ENCODE assay signal across 1 cellular context in the genomic region with DNA sequence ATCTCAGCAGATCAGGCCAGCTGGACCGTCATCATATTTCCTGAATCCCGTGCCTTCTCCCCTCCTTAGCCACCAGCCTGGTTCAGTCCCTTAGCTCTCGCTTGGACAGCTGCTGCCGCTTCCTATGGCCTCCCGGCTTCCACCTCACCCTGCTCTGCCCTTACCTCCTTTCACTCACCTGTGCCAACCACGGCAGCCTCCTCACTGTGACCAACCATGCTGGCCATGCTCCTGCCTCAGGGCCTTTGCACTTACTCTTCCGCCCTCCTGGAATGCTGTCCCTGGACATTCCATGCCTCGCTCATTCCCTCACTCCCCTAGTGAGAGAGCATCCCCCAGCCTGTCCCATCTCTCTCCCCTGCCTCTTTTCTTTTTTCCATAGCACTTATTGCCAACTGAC.
TF ChIP-seq lines count a peak whose summit lies in the region.

No MANE protein-coding gene starts in this region.

TF ChIP-seq in H1, 55 proteins besides CTCF, POLR2A, EP300 and RAD21:
- TF ChIP-seq KDM1A (IDR thresholded peaks at IDR 0.05; ENCODE audit: borderline replicate concordance, low read length) (peak; percentile 85), YY1 (IDR thresholded peaks at IDR 0.05; ENCODE audit: low read depth, low read length) (no peak), SIX5 (IDR thresholded peaks at IDR 0.05; ENCODE audit: low read depth, low read length) (no peak)
- TF ChIP-seq, protein P1, sequence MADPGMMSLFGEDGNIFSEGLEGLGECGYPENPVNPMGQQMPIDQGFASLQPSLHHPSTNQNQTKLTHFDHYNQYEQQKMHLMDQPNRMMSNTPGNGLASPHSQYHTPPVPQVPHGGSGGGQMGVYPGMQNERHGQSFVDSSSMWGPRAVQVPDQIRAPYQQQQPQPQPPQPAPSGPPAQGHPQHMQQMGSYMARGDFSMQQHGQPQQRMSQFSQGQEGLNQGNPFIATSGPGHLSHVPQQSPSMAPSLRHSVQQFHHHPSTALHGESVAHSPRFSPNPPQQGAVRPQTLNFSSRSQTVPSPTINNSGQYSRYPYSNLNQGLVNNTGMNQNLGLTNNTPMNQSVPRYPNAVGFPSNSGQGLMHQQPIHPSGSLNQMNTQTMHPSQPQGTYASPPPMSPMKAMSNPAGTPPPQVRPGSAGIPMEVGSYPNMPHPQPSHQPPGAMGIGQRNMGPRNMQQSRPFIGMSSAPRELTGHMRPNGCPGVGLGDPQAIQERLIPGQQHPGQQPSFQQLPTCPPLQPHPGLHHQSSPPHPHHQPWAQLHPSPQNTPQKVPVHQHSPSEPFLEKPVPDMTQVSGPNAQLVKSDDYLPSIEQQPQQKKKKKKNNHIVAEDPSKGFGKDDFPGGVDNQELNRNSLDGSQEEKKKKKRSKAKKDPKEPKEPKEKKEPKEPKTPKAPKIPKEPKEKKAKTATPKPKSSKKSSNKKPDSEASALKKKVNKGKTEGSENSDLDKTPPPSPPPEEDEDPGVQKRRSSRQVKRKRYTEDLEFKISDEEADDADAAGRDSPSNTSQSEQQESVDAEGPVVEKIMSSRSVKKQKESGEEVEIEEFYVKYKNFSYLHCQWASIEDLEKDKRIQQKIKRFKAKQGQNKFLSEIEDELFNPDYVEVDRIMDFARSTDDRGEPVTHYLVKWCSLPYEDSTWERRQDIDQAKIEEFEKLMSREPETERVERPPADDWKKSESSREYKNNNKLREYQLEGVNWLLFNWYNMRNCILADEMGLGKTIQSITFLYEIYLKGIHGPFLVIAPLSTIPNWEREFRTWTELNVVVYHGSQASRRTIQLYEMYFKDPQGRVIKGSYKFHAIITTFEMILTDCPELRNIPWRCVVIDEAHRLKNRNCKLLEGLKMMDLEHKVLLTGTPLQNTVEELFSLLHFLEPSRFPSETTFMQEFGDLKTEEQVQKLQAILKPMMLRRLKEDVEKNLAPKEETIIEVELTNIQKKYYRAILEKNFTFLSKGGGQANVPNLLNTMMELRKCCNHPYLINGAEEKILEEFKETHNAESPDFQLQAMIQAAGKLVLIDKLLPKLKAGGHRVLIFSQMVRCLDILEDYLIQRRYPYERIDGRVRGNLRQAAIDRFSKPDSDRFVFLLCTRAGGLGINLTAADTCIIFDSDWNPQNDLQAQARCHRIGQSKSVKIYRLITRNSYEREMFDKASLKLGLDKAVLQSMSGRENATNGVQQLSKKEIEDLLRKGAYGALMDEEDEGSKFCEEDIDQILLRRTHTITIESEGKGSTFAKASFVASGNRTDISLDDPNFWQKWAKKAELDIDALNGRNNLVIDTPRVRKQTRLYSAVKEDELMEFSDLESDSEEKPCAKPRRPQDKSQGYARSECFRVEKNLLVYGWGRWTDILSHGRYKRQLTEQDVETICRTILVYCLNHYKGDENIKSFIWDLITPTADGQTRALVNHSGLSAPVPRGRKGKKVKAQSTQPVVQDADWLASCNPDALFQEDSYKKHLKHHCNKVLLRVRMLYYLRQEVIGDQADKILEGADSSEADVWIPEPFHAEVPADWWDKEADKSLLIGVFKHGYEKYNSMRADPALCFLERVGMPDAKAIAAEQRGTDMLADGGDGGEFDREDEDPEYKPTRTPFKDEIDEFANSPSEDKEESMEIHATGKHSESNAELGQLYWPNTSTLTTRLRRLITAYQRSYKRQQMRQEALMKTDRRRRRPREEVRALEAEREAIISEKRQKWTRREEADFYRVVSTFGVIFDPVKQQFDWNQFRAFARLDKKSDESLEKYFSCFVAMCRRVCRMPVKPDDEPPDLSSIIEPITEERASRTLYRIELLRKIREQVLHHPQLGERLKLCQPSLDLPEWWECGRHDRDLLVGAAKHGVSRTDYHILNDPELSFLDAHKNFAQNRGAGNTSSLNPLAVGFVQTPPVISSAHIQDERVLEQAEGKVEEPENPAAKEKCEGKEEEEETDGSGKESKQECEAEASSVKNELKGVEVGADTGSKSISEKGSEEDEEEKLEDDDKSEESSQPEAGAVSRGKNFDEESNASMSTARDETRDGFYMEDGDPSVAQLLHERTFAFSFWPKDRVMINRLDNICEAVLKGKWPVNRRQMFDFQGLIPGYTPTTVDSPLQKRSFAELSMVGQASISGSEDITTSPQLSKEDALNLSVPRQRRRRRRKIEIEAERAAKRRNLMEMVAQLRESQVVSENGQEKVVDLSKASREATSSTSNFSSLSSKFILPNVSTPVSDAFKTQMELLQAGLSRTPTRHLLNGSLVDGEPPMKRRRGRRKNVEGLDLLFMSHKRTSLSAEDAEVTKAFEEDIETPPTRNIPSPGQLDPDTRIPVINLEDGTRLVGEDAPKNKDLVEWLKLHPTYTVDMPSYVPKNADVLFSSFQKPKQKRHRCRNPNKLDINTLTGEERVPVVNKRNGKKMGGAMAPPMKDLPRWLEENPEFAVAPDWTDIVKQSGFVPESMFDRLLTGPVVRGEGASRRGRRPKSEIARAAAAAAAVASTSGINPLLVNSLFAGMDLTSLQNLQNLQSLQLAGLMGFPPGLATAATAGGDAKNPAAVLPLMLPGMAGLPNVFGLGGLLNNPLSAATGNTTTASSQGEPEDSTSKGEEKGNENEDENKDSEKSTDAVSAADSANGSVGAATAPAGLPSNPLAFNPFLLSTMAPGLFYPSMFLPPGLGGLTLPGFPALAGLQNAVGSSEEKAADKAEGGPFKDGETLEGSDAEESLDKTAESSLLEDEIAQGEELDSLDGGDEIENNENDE (IDR thresholded peaks at IDR 0.05; ENCODE audit: insufficient replicate concordance, low read length), result no peak
